In the genomic region with DNA sequence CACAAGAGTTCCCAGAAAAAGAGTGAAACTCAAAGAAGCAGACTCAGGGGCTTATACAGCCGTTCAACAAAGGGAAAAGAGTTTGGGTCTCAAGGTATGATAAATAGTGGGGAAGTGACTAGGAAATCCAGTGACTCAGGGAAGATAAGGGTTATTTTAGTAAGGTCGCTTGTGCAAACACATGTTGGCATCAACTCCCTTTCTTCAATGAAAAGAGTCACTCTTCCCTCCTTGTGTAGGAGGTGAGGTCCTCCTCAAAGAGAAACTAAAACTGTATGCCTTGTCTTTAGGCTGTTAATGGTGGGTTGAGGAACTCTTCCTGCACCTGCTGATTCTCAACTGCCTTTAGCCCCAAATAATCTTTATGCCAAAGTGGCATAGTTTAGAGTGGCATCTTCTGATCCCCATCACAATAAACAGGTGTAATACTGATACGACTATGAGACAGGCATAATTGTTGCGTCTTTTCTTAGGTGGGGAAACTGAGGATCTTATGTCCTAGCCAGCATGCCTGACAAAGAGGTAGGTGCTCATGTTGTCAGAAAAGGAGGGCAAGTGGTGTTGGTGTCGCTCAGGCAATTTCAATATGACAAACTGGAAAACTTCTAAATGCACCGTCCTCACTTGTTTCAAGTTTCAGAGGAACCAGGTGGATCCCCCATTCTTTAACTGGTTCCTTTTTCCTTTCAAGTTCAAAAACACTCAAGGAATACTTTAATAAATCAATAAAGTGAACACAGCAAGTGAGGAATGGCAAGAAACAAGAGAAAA, we compare ENCODE assay signal across 14 cellular contexts.
DNase-seq lines count a peak whose midpoint lies in the region; ATAC-seq and TF ChIP-seq lines count a peak whose summit lies in the region.
"Had no signal": no experiment of that assay in that cellular context is flagged by ENCODE, and none has a peak within 500 bp of the region (broad histone marks: within the 10 kb centered on the region; RNA-seq: fewer than 3 reads in every experiment).

No MANE protein-coding gene starts in this region.

- peak overlapping the region; percentile 93 for H3K27ac Mint-ChIP-seq in activated naive CD4-positive, alpha-beta T cell treated with anti-CD3 and anti-CD28 coated beads for 36 hours
- H3K27ac Mint-ChIP-seq in activated naive CD4-positive, alpha-beta T cell treated with anti-CD3 and anti-CD28 coated beads, Interleukin-2, amount 10 ng/mL, durations not matched to agents 7 days and 5 days, result no peak overlapping the region
- H3K27ac Mint-ChIP-seq in activated CD4-positive, alpha-beta memory T cell treated with anti-CD3 and anti-CD28 coated beads for 36 hours, result peak overlapping the region; percentile 98
- H3K27ac Mint-ChIP-seq in stimulated activated naive B cell treated with anti-CD40 and anti-IgM and Interleukin-4, amounts not matched to agents 10 μg/mL and 1 μg/mL and 100 μg/mL, for 72 hours, result peak overlapping the region; percentile 96
- H3K27ac Mint-ChIP-seq: nephron had no signal

- H3K9ac ChIP-seq in Loucy (ENCODE audit: low read depth, low read length, poor library complexity, severe bottlenecking), result no peak overlapping the region

- POLR2A ChIA-PET in activated CD4-positive, alpha-beta memory T cell treated with anti-CD3 and anti-CD28 coated beads for 36 hours (lab: Charles Lee), result interaction anchor here (1.0 kb wide), 2 partner anchors 8 to 292 kb away, joined by 3 read pairs; no protein-coding TSS in a partner anchor

- H3K27me3 ChIP-seq in Loucy (ENCODE audit: insufficient read depth, low read length, poor library complexity, severe bottlenecking), result no peaks in the 10 kb centered on the region

- peak; percentile 39 for DNase-seq in activated naive CD4-positive, alpha-beta T cell treated with anti-CD3 and anti-CD28 coated beads for 36 hours
- DNase-seq in activated naive CD4-positive, alpha-beta T cell treated with anti-CD3 and anti-CD28 coated beads, Interleukin-2, amount 10 ng/mL, durations not matched to agents 7 days and 5 days, result no peak
- DNase-seq in activated CD4-positive, alpha-beta memory T cell treated with anti-CD3 and anti-CD28 coated beads for 36 hours, result peak; percentile 35
- DNase-seq in stimulated activated naive B cell treated with anti-CD40 and anti-IgM and Interleukin-4, amounts not matched to agents 10 μg/mL and 1 μg/mL and 100 μg/mL, for 72 hours, result peak; percentile 48
- no peak for DNase-seq in DMS 273 (lab: John Stamatoyannopoulos, UW; ENCODE audit: unreplicated experiment)
- no peak for DNase-seq in COR-L47 (lab: John Stamatoyannopoulos, UW)
- DNase-seq: effector CD4-positive, alpha-beta T cell; head of caudate nucleus; NCI-H146; NCI-H774; uterus had no signal

- peaks cover 42% of the 10 kb centered on the region for H3K4me1 Mint-ChIP-seq in activated naive CD4-positive, alpha-beta T cell treated with anti-CD3 and anti-CD28 coated beads for 36 hours (ENCODE audit: low read depth)
- H3K4me1 Mint-ChIP-seq in activated naive CD4-positive, alpha-beta T cell treated with anti-CD3 and anti-CD28 coated beads, Interleukin-2, amount 10 ng/mL, durations not matched to agents 7 days and 5 days, result peaks cover 16% of the 10 kb centered on the region
- H3K4me1 Mint-ChIP-seq in activated CD4-positive, alpha-beta memory T cell treated with anti-CD3 and anti-CD28 coated beads for 36 hours (ENCODE audit: low read depth), result peaks cover 53% of the 10 kb centered on the region
- H3K4me1 Mint-ChIP-seq in stimulated activated naive B cell treated with anti-CD40 and anti-IgM and Interleukin-4, amounts not matched to agents 10 μg/mL and 1 μg/mL and 100 μg/mL, for 72 hours, result peaks cover 40 to 54% of the 10 kb centered on the region in 2 donors
- H3K4me1 Mint-ChIP-seq: nephron had no signal

- H3K36me3 Mint-ChIP-seq in activated naive CD4-positive, alpha-beta T cell treated with anti-CD3 and anti-CD28 coated beads for 36 hours (ENCODE audit: low read depth), result no peaks in the 10 kb centered on the region
- no peaks in the 10 kb centered on the region for H3K36me3 Mint-ChIP-seq in activated naive CD4-positive, alpha-beta T cell treated with anti-CD3 and anti-CD28 coated beads, Interleukin-2, amount 10 ng/mL, durations not matched to agents 7 days and 5 days
- H3K36me3 Mint-ChIP-seq in activated CD4-positive, alpha-beta memory T cell treated with anti-CD3 and anti-CD28 coated beads for 36 hours, result peaks cover 1% of the 10 kb centered on the region
- peaks cover 3 to 10% of the 10 kb centered on the region in 2 donors for H3K36me3 Mint-ChIP-seq in stimulated activated naive B cell treated with anti-CD40 and anti-IgM and Interleukin-4, amounts not matched to agents 10 μg/mL and 1 μg/mL and 100 μg/mL, for 72 hours

- H4K20me1 ChIP-seq in Loucy (ENCODE audit: insufficient read depth, low read length, poor library complexity, severe bottlenecking), result no peaks in the 10 kb centered on the region

- CTCF ChIA-PET in activated naive CD4-positive, alpha-beta T cell treated with anti-CD3 and anti-CD28 coated beads for 36 hours (lab: Charles Lee), result no interaction called here
- CTCF ChIA-PET in activated naive CD4-positive, alpha-beta T cell treated with anti-CD3 and anti-CD28 coated beads, Interleukin-2, amount 10 ng/mL, durations not matched to agents 7 days and 5 days (lab: Charles Lee), result no interaction called here
- CTCF ChIA-PET in activated CD4-positive, alpha-beta memory T cell treated with anti-CD3 and anti-CD28 coated beads for 36 hours (lab: Charles Lee), result no interaction called here

- intact Hi-C loops in activated naive CD4-positive, alpha-beta T cell treated with anti-CD3 and anti-CD28 coated beads for 36 hours (cut with micrococcal nuclease), result loop anchor here (1.0 to 5.0 kb wide), 13 partner anchors 8 to 536 kb away; no protein-coding TSS in a partner anchor
- intact Hi-C loops in activated CD4-positive, alpha-beta memory T cell treated with anti-CD3 and anti-CD28 coated beads for 36 hours (cut with micrococcal nuclease), result loop anchor here (1.0 to 5.0 kb wide), 16 partner anchors 8 to 626 kb away; no protein-coding TSS in a partner anchor

- H3K27me3 Mint-ChIP-seq in activated naive CD4-positive, alpha-beta T cell treated with anti-CD3 and anti-CD28 coated beads for 36 hours (ENCODE audit: low read depth), result peaks cover 4% of the 10 kb centered on the region
- peaks cover 4% of the 10 kb centered on the region for H3K27me3 Mint-ChIP-seq in activated naive CD4-positive, alpha-beta T cell treated with anti-CD3 and anti-CD28 coated beads, Interleukin-2, amount 10 ng/mL, durations not matched to agents 7 days and 5 days
- H3K27me3 Mint-ChIP-seq in activated CD4-positive, alpha-beta memory T cell treated with anti-CD3 and anti-CD28 coated beads for 36 hours, result no peaks in the 10 kb centered on the region
- H3K27me3 Mint-ChIP-seq in stimulated activated naive B cell treated with anti-CD40 and anti-IgM and Interleukin-4, amounts not matched to agents 10 μg/mL and 1 μg/mL and 100 μg/mL, for 72 hours, result peaks cover 0 to 6% of the 10 kb centered on the region in 2 donors

- no peaks in the 10 kb centered on the region for H3K4me1 ChIP-seq in Loucy (ENCODE audit: insufficient read depth, low read length, poor library complexity, severe bottlenecking)
- H3K4me1 ChIP-seq: uterus had no signal

- no peaks in the 10 kb centered on the region for H3F3A ChIP-seq in Loucy (ENCODE audit: low read depth)

- H3K9me3 ChIP-seq in Loucy (ENCODE audit: insufficient read depth, low read depth, low read length), result no peaks in the 10 kb centered on the region
- H3K9me3 ChIP-seq: uterus had no signal

- peak overlapping the region; percentile 3; the same call in 1 of the 2 replicates for H2AFZ ChIP-seq in Loucy (ENCODE audit: low read length)

- no peaks in the 10 kb centered on the region for H3K79me2 ChIP-seq in Loucy (ENCODE audit: insufficient read depth, low read length)

- no peak overlapping the region for H3K4me3 ChIP-seq in Loucy (ENCODE audit: low read length, poor library complexity, severe bottlenecking)
- H3K4me3 ChIP-seq: uterus had no signal

- H3K4me3 Mint-ChIP-seq in activated naive CD4-positive, alpha-beta T cell treated with anti-CD3 and anti-CD28 coated beads for 36 hours, result peak overlapping the region; percentile 48
- no peak overlapping the region for H3K4me3 Mint-ChIP-seq in activated naive CD4-positive, alpha-beta T cell treated with anti-CD3 and anti-CD28 coated beads, Interleukin-2, amount 10 ng/mL, durations not matched to agents 7 days and 5 days
- H3K4me3 Mint-ChIP-seq in activated CD4-positive, alpha-beta memory T cell treated with anti-CD3 and anti-CD28 coated beads for 36 hours, result peak overlapping the region; percentile 62
- H3K4me3 Mint-ChIP-seq in stimulated activated naive B cell treated with anti-CD40 and anti-IgM and Interleukin-4, amounts not matched to agents 10 μg/mL and 1 μg/mL and 100 μg/mL, for 72 hours, result peak overlapping the region; percentile 64 to 77
- H3K4me3 Mint-ChIP-seq: nephron had no signal

- TF ChIP-seq CTCF in Loucy (conservative IDR thresholded peaks at IDR 0.05; ENCODE audit: low read length), result no peak

- no peak overlapping the region for H3K4me2 ChIP-seq in Loucy (ENCODE audit: low read depth, low read length, poor library complexity, severe bottlenecking)

- peaks cover 2% of the 10 kb centered on the region for H3K9me3 Mint-ChIP-seq in activated naive CD4-positive, alpha-beta T cell treated with anti-CD3 and anti-CD28 coated beads for 36 hours
- H3K9me3 Mint-ChIP-seq in activated naive CD4-positive, alpha-beta T cell treated with anti-CD3 and anti-CD28 coated beads, Interleukin-2, amount 10 ng/mL, durations not matched to agents 7 days and 5 days, result peaks cover 4% of the 10 kb centered on the region
- peaks cover 2% of the 10 kb centered on the region for H3K9me3 Mint-ChIP-seq in activated CD4-positive, alpha-beta memory T cell treated with anti-CD3 and anti-CD28 coated beads for 36 hours
- H3K9me3 Mint-ChIP-seq in stimulated activated naive B cell treated with anti-CD40 and anti-IgM and Interleukin-4, amounts not matched to agents 10 μg/mL and 1 μg/mL and 100 μg/mL, for 72 hours, result peaks cover 6 to 10% of the 10 kb centered on the region in 2 donors
- H3K9me3 Mint-ChIP-seq: nephron had no signal

- no peaks in the 10 kb centered on the region for H3K9me2 ChIP-seq in Loucy (replicated peaks; ENCODE audit: low read depth, low read length)

- ATAC-seq in stimulated activated naive B cell treated with anti-CD40 and anti-IgM and Interleukin-4, amounts not matched to agents 10 μg/mL and 1 μg/mL and 100 μg/mL, for 72 hours (replicated peaks), result peak; percentile 71
- no peak for ATAC-seq in HG02642 (IDR thresholded peaks at IDR 0.05; ENCODE audit: poor library complexity, unreplicated experiment)

- H3K36me3 ChIP-seq in Loucy (ENCODE audit: insufficient read depth, low read length), result no peaks in the 10 kb centered on the region
- H3K36me3 ChIP-seq: uterus had no signal

Comparison
In these comparisons a context has a peak if more than half of its experiments do, and no peak if none do; other contexts are left out.
1. DNase-seq: peak in activated naive CD4-positive, alpha-beta T cell treated with anti-CD3 and anti-CD28 coated beads for 36 hours (single experiment), activated CD4-positive, alpha-beta memory T cell treated with anti-CD3 and anti-CD28 coated beads for 36 hours (single experiment) and stimulated activated naive B cell treated with anti-CD40 and anti-IgM and Interleukin-4, amounts not matched to agents 10 μg/mL and 1 μg/mL and 100 μg/mL, for 72 hours (single experiment); none in activated naive CD4-positive, alpha-beta T cell treated with anti-CD3 and anti-CD28 coated beads, Interleukin-2, amount 10 ng/mL, durations not matched to agents 7 days and 5 days (single experiment), DMS 273 (single experiment) and COR-L47 (single experiment).